14 cellular contexts compared by ENCODE assay signal in the genomic region with DNA sequence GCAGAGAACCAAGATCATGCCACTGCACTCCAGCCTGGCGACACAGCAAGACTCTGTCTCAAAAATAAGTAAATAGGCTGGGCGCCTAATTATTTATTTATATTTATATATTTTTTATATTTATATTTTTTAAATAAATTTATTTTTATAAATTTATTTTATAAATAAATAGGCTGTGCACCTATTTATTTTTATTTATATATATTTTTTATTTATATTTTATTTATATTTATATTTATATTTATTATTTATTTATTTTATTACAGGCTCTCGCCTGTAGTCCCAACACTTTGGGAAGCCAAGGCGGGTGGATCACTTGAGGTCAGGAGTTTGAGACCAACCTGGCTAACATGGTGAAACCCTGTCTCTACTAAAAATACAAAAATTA. TPM values are rescaled to one million over a fixed set of nuclear protein-coding genes. Genes with fewer than 3 reads are reported as not detected.
"Had no signal": no experiment of that assay in that cellular context is flagged by ENCODE, and none has a peak within 500 bp of the region (broad histone marks: within the 10 kb centered on the region; RNA-seq: fewer than 3 reads in every experiment).

No MANE protein-coding gene starts in this region.

RNA-seq across cellular contexts. Expression of gene GDAP1L1, which starts 14.6 kb away (rescaled TPM):
- total RNA-seq: naive thymus-derived CD8-positive, alpha-beta T cell; natural killer cell; natural killer cell treated with Interleukin-12 subunit alpha and Interleukin-12 subunit beta and Interleukin-15 and Interleukin-18, amount 100 ng/mL, for 72 hours; omental fat pad; osteocyte; posterior vena cava; psoas muscle; pulmonary artery endothelial cell; renal cortical epithelial cell; right lobe of liver; sciatic nerve; skeletal muscle tissue; smooth muscle cell; spleen had no signal

RNA-seq across cellular contexts. Expression of gene JPH2, which starts 45.5 kb away (rescaled TPM):
- total RNA-seq: naive thymus-derived CD8-positive, alpha-beta T cell; natural killer cell; pulmonary artery endothelial cell had no signal
